9 cellular contexts compared by ENCODE assay signal in the genomic region with DNA sequence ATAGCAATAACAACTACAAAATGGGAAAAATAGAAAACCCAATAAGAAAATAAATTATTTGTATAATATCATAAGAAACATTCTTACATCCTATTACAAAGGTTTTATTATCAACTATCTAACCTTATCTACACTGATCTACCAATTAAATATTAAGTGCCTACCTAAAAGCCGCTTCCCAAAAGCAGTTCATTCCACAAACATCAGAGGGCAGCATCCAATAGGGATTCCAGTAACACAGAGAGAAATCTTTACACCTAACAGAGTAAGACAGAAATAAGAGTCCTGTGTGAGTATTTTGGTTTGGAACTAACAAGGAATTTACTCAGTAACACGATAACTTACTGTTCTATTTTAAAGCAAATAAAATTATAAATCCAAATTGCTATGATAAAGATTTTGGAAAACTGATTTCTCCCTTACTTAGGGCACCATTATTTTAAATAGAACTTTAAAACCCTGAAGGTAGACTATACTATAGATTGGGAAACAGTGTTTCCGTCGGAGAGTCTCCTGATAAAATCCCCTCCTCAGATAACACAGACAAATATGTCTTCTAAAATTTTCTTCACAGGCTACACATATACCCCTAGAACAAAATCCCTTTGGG. TPM values are rescaled to one million over a fixed set of nuclear protein-coding genes. Genes with fewer than 3 reads are reported as not detected.
A peak's percentile ranks its signal among the peaks of the same experiment; 100 is the strongest.
DNase-seq lines count a peak whose midpoint lies in the region; ATAC-seq and TF ChIP-seq lines count a peak whose summit lies in the region.
"Had no signal": no experiment of that assay in that cellular context is flagged by ENCODE, and none has a peak within 500 bp of the region (broad histone marks: within the 10 kb centered on the region; RNA-seq: fewer than 3 reads in every experiment).

No MANE protein-coding gene starts in this region.

- no peak overlapping the region for H3K4me3 ChIP-seq in Peyer's patch

- no peaks in the 10 kb centered on the region for H3K4me1 Mint-ChIP-seq in endothelial cell (ENCODE audit: unreplicated experiment)

- no peaks in the 10 kb centered on the region for H3K9me3 Mint-ChIP-seq in endothelial cell (ENCODE audit: unreplicated experiment)
- H3K9me3 Mint-ChIP-seq: T-helper 1 cell treated with Interleukin-12 subunit alpha and Interleukin-12 subunit beta and Interleukin-4 antibody, amounts not matched to agents 30 μg/mL and 1 μg/mL, for 36 hours had no signal

- H3K27ac Mint-ChIP-seq in endothelial cell (ENCODE audit: unreplicated experiment) = no peak overlapping the region
- H3K27ac Mint-ChIP-seq: T-helper 1 cell treated with Interleukin-12 subunit alpha and Interleukin-12 subunit beta and Interleukin-4 antibody, amounts not matched to agents 30 μg/mL and 1 μg/mL, for 36 hours had no signal

- DNase-seq in DMS153 treated with DMSO at 0.1 percent for 48 hours (lab: John Stamatoyannopoulos, UW; ENCODE audit: unreplicated experiment) (peak; percentile 46), HuH-7 (ENCODE audit: low spot score) (peak; percentile 32), Peyer's patch (peak in 1 of 3 donors; percentile 59), endothelial cell (ENCODE audit: low spot score) (peak; percentile 46), midbrain (lab: John Stamatoyannopoulos, UW) (peak; percentile 62)
- no peak for DNase-seq in effector CD4-positive, alpha-beta T cell

- peak; percentile 17 to 90 (median 75) for TF ChIP-seq CTCF in Peyer's patch (IDR thresholded peaks at IDR 0.05)
- TF ChIP-seq CTCF in endothelial cell (IDR thresholded peaks at IDR 0.05; ENCODE audit: unreplicated experiment) = peak; percentile 60

- no peak overlapping the region for H3K27ac ChIP-seq in Peyer's patch

- no peak overlapping the region for H3K4me3 Mint-ChIP-seq in endothelial cell (ENCODE audit: unreplicated experiment)
- H3K4me3 Mint-ChIP-seq: T-helper 1 cell treated with Interleukin-12 subunit alpha and Interleukin-12 subunit beta and Interleukin-4 antibody, amounts not matched to agents 30 μg/mL and 1 μg/mL, for 36 hours had no signal

- H3K36me3 Mint-ChIP-seq in endothelial cell (ENCODE audit: low read depth, unreplicated experiment) = no peaks in the 10 kb centered on the region

- no peaks in the 10 kb centered on the region for H3K9me3 ChIP-seq in Peyer's patch

- ATAC-seq in GM21529 (IDR thresholded peaks at IDR 0.05; ENCODE audit: unreplicated experiment) (no peak), HG03175 (IDR thresholded peaks at IDR 0.05; ENCODE audit: unreplicated experiment) (no peak)

- H3K4me1 ChIP-seq in Peyer's patch = no peaks in the 10 kb centered on the region

- no peak for TF ChIP-seq POLR2A in Peyer's patch (IDR thresholded peaks at IDR 0.05)

- no peaks in the 10 kb centered on the region for H3K36me3 ChIP-seq in Peyer's patch

- no peaks in the 10 kb centered on the region for H3K27me3 ChIP-seq in Peyer's patch

- H3K27me3 Mint-ChIP-seq in endothelial cell (ENCODE audit: unreplicated experiment) = no peaks in the 10 kb centered on the region

RNA-seq across cellular contexts. Expression of a gene that starts 15.0 kb away (rescaled TPM):
- total RNA-seq in Peyer's patch (10 to 100 TPM in 2 of 4 donors, 1 to 10 TPM in 2; 7.4 to 14.7 (median 10.7) TPM), endothelial cell (ENCODE audit: unreplicated experiment) (28.9 TPM)
